In the genomic region with DNA sequence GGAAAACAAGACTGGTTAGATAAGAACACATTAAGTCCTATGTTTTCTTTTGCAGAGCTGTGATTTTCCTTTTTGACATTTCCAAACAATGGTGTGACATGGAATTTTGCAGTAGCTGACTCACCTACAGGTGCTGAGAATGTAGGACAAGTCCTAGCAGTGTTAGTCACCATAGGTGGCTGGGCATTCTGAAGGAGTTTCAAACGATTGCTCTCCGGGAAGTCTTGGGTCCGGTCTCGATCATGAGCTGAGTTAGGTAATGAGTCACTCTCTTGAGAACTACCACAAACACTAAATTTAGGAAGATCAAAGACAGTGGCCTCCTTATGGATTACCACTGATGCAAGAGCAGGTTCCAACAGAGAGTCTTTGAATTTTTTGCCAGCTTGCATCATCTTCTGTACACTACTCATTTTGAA, we compare ENCODE assay signal across 1 cellular context.
TF ChIP-seq lines count a peak whose summit lies in the region.

No MANE protein-coding gene starts in this region.

TF ChIP-seq in HEK293, 187 proteins besides CTCF, POLR2A, EP300 and RAD21 (continued from another document):
- TF ChIP-seq, protein P1, sequence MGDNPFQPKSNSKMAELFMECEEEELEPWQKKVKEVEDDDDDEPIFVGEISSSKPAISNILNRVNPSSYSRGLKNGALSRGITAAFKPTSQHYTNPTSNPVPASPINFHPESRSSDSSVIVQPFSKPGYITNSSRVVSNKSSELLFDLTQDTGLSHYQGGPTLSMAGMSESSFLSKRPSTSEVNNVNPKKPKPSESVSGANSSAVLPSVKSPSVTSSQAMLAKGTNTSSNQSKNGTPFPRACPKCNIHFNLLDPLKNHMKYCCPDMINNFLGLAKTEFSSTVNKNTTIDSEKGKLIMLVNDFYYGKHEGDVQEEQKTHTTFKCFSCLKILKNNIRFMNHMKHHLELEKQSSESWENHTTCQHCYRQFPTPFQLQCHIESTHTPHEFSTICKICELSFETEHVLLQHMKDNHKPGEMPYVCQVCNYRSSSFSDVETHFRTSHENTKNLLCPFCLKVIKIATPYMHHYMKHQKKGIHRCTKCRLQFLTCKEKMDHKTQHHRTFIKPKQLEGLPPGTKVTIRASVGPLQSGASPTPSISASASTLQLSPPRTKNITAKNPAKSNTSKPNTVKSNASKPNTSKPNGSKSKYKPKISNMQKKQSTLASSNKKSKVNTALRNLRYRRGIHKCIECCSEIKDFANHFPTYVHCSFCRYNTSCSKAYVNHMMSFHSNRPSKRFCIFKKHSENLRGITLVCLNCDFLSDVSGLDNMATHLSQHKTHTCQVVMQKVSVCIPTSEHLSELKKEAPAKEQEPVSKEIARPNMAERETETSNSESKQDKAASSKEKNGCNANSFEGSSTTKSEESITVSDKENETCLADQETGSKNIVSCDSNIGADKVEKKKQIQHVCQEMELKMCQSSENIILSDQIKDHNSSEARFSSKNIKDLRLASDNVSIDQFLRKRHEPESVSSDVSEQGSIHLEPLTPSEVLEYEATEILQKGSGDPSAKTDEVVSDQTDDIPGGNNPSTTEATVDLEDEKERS (tag by site-specific recombination; IDR thresholded peaks at IDR 0.05) = no peak
- TF ChIP-seq ZNF366 (tag by site-specific recombination; conservative IDR thresholded peaks at IDR 0.05) (peak; percentile 74), ZNF10 (tag by site-specific recombination; IDR thresholded peaks at IDR 0.05) (0 out of 2 replicates have a peak, but pooled peaks have one; percentile 19), SP7 (tag by site-specific recombination; IDR thresholded peaks at IDR 0.05) (peak; percentile 87), ZNF791 (tag by site-specific recombination; IDR thresholded peaks at IDR 0.05) (no peak), ZNF660 (tag by site-specific recombination; IDR thresholded peaks at IDR 0.05) (peak; percentile 49; the same call in 1 of the 2 replicates), ZNF558 (tag by site-specific recombination; IDR thresholded peaks at IDR 0.05) (peak; percentile 44; the same call in 1 of the 2 replicates), ZNF843 (tag by site-specific recombination; IDR thresholded peaks at IDR 0.05) (0 out of 2 replicates have a peak, but pooled peaks have one; percentile 42), SCRT2 (tag by site-specific recombination; IDR thresholded peaks at IDR 0.05) (peak; percentile 63; the same call in 1 of the 2 replicates), GFI1B (tag by site-specific recombination; IDR thresholded peaks at IDR 0.05) (0 out of 2 replicates have a peak, but pooled peaks have one; percentile 29), TCF7L2 (IDR thresholded peaks at IDR 0.05; ENCODE audit: borderline replicate concordance, low read depth, low read length) (peak; percentile 79), KLF10 (tag by site-specific recombination; IDR thresholded peaks at IDR 0.05) (no peak), ZXDB (tag by site-specific recombination; IDR thresholded peaks at IDR 0.05) (0 out of 2 replicates have a peak, but pooled peaks have one; percentile 28), ZBTB1 (tag by site-specific recombination; IDR thresholded peaks at IDR 0.05) (0 out of 2 replicates have a peak, but pooled peaks have one; percentile 12), RBAK (tag by site-specific recombination; IDR thresholded peaks at IDR 0.05) (no peak), ZNF785 (tag by site-specific recombination; IDR thresholded peaks at IDR 0.05) (no peak), ZIC2 (tag by site-specific recombination; IDR thresholded peaks at IDR 0.05) (peak; percentile 84), ZNF600 (tag by site-specific recombination; IDR thresholded peaks at IDR 0.05) (peak; percentile 70), FEZF1 (tag by site-specific recombination; IDR thresholded peaks at IDR 0.05) (0 out of 2 replicates have a peak, but pooled peaks have one; percentile 18), ZNF623 (tag by site-specific recombination; IDR thresholded peaks at IDR 0.05) (no peak), ZFP41 (tag by site-specific recombination; IDR thresholded peaks at IDR 0.05; ENCODE audit: borderline replicate concordance) (no peak), ZEB2 (tag by site-specific recombination; IDR thresholded peaks at IDR 0.05) (0 out of 2 replicates have a peak, but pooled peaks have one; percentile 49), ZNF629 (tag by site-specific recombination; IDR thresholded peaks at IDR 0.05) (peak; percentile 87)
- TF ChIP-seq, protein P2, sequence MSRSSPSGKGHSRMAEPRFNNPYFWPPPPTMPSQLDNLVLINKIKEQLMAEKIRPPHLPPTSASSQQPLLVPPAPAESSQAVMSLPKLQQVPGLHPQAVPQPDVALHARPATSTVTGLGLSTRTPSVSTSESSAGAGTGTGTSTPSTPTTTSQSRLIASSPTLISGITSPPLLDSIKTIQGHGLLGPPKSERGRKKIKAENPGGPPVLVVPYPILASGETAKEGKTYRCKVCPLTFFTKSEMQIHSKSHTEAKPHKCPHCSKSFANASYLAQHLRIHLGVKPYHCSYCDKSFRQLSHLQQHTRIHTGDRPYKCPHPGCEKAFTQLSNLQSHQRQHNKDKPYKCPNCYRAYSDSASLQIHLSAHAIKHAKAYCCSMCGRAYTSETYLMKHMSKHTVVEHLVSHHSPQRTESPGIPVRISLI (tag by site-specific recombination; IDR thresholded peaks at IDR 0.05) = peak; percentile 56; the same call in 1 of the 2 replicates
- TF ChIP-seq, protein P3, sequence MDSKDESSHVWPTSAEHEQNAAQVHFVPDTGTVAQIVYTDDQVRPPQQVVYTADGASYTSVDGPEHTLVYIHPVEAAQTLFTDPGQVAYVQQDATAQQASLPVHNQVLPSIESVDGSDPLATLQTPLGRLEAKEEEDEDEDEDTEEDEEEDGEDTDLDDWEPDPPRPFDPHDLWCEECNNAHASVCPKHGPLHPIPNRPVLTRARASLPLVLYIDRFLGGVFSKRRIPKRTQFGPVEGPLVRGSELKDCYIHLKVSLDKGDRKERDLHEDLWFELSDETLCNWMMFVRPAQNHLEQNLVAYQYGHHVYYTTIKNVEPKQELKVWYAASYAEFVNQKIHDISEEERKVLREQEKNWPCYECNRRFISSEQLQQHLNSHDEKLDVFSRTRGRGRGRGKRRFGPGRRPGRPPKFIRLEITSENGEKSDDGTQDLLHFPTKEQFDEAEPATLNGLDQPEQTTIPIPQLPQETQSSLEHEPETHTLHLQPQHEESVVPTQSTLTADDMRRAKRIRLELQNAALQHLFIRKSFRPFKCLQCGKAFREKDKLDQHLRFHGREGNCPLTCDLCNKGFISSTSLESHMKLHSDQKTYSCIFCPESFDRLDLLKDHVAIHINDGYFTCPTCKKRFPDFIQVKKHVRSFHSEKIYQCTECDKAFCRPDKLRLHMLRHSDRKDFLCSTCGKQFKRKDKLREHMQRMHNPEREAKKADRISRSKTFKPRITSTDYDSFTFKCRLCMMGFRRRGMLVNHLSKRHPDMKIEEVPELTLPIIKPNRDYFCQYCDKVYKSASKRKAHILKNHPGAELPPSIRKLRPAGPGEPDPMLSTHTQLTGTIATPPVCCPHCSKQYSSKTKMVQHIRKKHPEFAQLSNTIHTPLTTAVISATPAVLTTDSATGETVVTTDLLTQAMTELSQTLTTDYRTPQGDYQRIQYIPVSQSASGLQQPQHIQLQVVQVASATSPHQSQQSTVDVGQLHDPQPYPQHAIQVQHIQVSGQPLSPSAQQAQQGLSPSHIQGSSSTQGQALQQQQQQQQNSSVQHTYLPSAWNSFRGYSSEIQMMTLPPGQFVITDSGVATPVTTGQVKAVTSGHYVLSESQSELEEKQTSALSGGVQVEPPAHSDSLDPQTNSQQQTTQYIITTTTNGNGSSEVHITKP (tag by site-specific recombination; IDR thresholded peaks at IDR 0.05) = peak; percentile 22; the same call in 1 of the 2 replicates
- TF ChIP-seq, protein P4, sequence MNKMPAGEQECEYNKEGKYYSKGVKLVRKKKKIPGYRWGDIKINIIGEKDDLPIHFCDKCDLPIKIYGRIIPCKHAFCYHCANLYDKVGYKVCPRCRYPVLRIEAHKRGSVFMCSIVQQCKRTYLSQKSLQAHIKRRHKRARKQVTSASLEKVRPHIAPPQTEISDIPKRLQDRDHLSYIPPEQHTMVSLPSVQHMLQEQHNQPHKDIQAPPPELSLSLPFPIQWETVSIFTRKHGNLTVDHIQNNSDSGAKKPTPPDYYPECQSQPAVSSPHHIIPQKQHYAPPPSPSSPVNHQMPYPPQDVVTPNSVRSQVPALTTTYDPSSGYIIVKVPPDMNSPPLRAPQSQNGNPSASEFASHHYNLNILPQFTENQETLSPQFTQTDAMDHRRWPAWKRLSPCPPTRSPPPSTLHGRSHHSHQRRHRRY (tag by site-specific recombination; IDR thresholded peaks at IDR 0.05) = no peak
- TF ChIP-seq, protein P5, sequence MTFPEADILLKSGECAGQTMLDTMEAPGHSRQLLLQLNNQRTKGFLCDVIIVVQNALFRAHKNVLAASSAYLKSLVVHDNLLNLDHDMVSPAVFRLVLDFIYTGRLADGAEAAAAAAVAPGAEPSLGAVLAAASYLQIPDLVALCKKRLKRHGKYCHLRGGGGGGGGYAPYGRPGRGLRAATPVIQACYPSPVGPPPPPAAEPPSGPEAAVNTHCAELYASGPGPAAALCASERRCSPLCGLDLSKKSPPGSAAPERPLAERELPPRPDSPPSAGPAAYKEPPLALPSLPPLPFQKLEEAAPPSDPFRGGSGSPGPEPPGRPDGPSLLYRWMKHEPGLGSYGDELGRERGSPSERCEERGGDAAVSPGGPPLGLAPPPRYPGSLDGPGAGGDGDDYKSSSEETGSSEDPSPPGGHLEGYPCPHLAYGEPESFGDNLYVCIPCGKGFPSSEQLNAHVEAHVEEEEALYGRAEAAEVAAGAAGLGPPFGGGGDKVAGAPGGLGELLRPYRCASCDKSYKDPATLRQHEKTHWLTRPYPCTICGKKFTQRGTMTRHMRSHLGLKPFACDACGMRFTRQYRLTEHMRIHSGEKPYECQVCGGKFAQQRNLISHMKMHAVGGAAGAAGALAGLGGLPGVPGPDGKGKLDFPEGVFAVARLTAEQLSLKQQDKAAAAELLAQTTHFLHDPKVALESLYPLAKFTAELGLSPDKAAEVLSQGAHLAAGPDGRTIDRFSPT (tag by site-specific recombination; IDR thresholded peaks at IDR 0.05) = peak; percentile 27; the same call in 1 of the 2 replicates
